Comparison of ENCODE assay signal across 8 cellular contexts in genomic region chr2:133421516-133422324, GRCh38.
DNase-seq lines count a peak whose midpoint lies in the region; ATAC-seq and TF ChIP-seq lines count a peak whose summit lies in the region.

No MANE protein-coding gene starts in this region.

- no peak overlapping the region for H3K27ac ChIP-seq in suprapubic skin

- no peak overlapping the region for H3K4me3 ChIP-seq in suprapubic skin

- 41% methylated on average over 4 of the region's 4 CpGs for WGBS in suprapubic skin

- no peak for TF ChIP-seq CTCF in suprapubic skin (IDR thresholded peaks at IDR 0.05)

- H3K9me3 ChIP-seq in suprapubic skin: no peaks in the 10 kb centered on the region

- no peak for TF ChIP-seq POLR2A in suprapubic skin (IDR thresholded peaks at IDR 0.05)

- peaks cover 52% of the 10 kb centered on the region for H3K4me1 ChIP-seq in suprapubic skin

- H3K36me3 ChIP-seq in suprapubic skin: no peaks in the 10 kb centered on the region

- peak; percentile 95 for ATAC-seq in GM18511 (IDR thresholded peaks at IDR 0.05; ENCODE audit: unreplicated experiment)
- ATAC-seq in HG02852 (IDR thresholded peaks at IDR 0.05; ENCODE audit: unreplicated experiment): peak; percentile 78

- no peak for TF ChIP-seq EP300 in suprapubic skin (IDR thresholded peaks at IDR 0.05)

- DNase-seq in NCI-H748 treated with DMSO at 0.1 percent for 48 hours (lab: John Stamatoyannopoulos, UW) (peak; percentile 85), kidney glomerular epithelial cell (lab: John Stamatoyannopoulos, UW) (peak; percentile 93), OCI-M2 (lab: John Stamatoyannopoulos, UW; ENCODE audit: unreplicated experiment) (no peak), suprapubic skin (ENCODE audit: low spot score in 2 of 2) (no peak), OCI-M1 (lab: John Stamatoyannopoulos, UW) (no peak), activated gamma-delta T cell (lab: John Stamatoyannopoulos, UW) (no peak)

- H3K27me3 ChIP-seq in suprapubic skin: no peaks in the 10 kb centered on the region

Comparison
In these comparisons a context has a peak if more than half of its experiments do, and no peak if none do; other contexts are left out.
1. DNase-seq: peak in NCI-H748 treated with DMSO at 0.1 percent for 48 hours (single experiment) and kidney glomerular epithelial cell (single experiment); none in OCI-M2 (single experiment), suprapubic skin (0 of 2), OCI-M1 (single experiment) and activated gamma-delta T cell (single experiment).